In the genomic region with DNA sequence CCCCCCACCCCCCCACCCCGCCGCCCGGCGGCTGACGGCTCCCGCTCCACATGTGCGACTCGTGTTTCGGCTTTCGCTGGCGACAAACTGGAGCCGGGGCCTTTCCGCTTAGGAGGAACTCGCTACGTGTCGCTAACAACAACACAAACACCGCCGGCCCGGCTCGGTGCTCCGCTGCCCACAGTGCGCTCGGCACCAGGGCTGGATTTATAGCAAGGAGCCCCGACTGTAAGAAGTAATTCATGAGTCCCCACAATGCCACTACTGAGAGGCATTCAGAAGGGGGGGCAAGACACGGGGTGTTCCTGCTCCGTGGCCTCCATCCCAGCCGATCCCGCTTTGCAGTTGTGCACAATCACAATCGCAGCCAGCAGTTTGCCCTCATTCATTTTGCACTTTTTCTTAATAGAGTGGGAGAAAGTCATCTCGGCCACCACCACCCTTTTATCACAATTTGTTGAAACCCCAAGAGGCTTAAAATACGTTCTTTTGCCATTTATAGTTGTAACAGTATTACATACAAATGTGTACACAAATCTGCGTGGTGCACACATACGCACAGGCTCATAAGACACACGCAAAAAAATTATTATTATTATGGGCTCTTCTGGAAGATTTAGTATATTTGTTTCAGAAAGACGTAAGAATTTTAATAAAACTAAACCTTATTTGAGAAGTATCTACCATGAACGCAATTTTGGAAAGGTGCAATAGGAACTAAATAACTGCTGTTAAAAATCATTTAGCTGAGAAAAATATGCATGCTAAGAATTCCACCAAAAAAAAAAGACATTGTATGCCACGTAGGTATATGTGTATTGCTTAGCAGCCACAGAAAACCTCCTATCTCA, we compare ENCODE assay signal across 8 cellular contexts. TPM values are rescaled to one million over a fixed set of nuclear protein-coding genes. Genes with fewer than 3 reads are reported as not detected.
DNase-seq lines count a peak whose midpoint lies in the region; ATAC-seq, FAIRE-seq and TF ChIP-seq lines count a peak whose summit lies in the region.

No MANE protein-coding gene starts in this region.

- H3K4me3 ChIP-seq in AG04449 (ENCODE audit: low read depth, low read length) (peak overlapping the region; percentile 38), HepG2 (replicated peaks in 1 of 3; ENCODE audit: insufficient read depth in 1 of 3, low read depth in 2 of 3, low read length in 3 of 3) (no peak overlapping the region), testis (peak overlapping the region; percentile 30 to 33)

- H3K27ac ChIP-seq in HepG2 (ENCODE audit: extremely low read length, insufficient read depth, low read length) (no peak overlapping the region), testis (peak overlapping the region; percentile 70 to 82)

- no peaks in the 10 kb centered on the region for H4K20me1 ChIP-seq in HepG2 (ENCODE audit: insufficient read depth, low read length)

- no TSS peak for BruUV-seq in HepG2 (replicated peaks; lab: Mats Ljungman, UMichigan)

- CTCF ChIA-PET in AG04449 (lab: Yijun Ruan, JAX): no interaction called here
- CTCF ChIA-PET in HepG2 (lab: Yijun Ruan, JAX; ENCODE audit: low intra/inter-chr PET ratio, low total read pairs): no interaction called here

- intact Hi-C loops in HepG2 (cut with micrococcal nuclease; ENCODE audit: unreplicated experiment): no loop called here
- intact Hi-C loops in testis (cut with DNase I; ENCODE audit: low total_unique reads): loop anchor here (5.0 kb wide), 1 partner anchor 51 kb away; no protein-coding TSS in a partner anchor

- no peak overlapping the region for H3K9ac ChIP-seq in HepG2 (ENCODE audit: insufficient read depth, low read depth, low read length)

- in situ Hi-C loops in HepG2 (cut with HindIII; ENCODE audit: extremely low pct_ligation_motif_present, low pct_unique_long_range_greater_than_20kb): no loop called here

- H2AFZ ChIP-seq in HepG2 (ENCODE audit: low read length): no peak overlapping the region

- no peak for TF ChIP-seq RAD21 in HepG2 (CRISPR knock-in tag; IDR thresholded peaks at IDR 0.05)

- H3K4me2 ChIP-seq in HepG2 (ENCODE audit: low read depth, low read length): peak overlapping the region; percentile 53

- ATAC-seq in HG03095 (IDR thresholded peaks at IDR 0.05; ENCODE audit: unreplicated experiment) (peak; percentile 33), HepG2 (peak; percentile 41; the same call in 2 of the 3 replicates)

- no peaks in the 10 kb centered on the region for H3K79me2 ChIP-seq in HepG2 (ENCODE audit: insufficient read depth, low read length)

- H3K9me3 ChIP-seq in HepG2 (ENCODE audit: low read length) (no peaks in the 10 kb centered on the region), testis (no peaks in the 10 kb centered on the region)

- TF ChIP-seq POLR2A in HepG2 (IDR thresholded peaks at IDR 0.05; ENCODE audit: insufficient read depth in 1 of 2, low read depth in 2 of 2, low read length in 2 of 2) (no peak), testis (IDR thresholded peaks at IDR 0.05) (no peak)

- no peak for TF ChIP-seq CTCF in AG04449 (IDR thresholded peaks at IDR 0.05; ENCODE audit: insufficient read depth, low read length, missing control alignments)
- no peak for TF ChIP-seq CTCF in HepG2 (CRISPR knock-in tag; IDR thresholded peaks at IDR 0.05)
- TF ChIP-seq CTCF in testis (IDR thresholded peaks at IDR 0.05): no peak

- WGBS in HepG2 (ENCODE audit: low lambda C conversion rate): 33% methylated on average over 37 of the region's 37 CpGs
- 12 to 13% methylated on average over 14 to 37 of the region's 37 CpGs for WGBS in testis, 2 donors

- no peaks in the 10 kb centered on the region for H3K4me1 ChIP-seq in HepG2 (ENCODE audit: insufficient read depth, low read length)
- peaks cover 11% of the 10 kb centered on the region for H3K4me1 ChIP-seq in testis

- no peak for DNase-seq in AG04449 (ENCODE audit: low read depth, low spot score)
- peak; percentile 54 for DNase-seq in cerebellar cortex (ENCODE audit: low spot score)
- DNase-seq in HepG2 (ENCODE audit: low spot score): no peak
- DNase-seq in testis: peak; percentile 50
- DNase-seq in T1000 (lab: John Stamatoyannopoulos, UW): no peak
- no peak for DNase-seq in cerebellum (ENCODE audit: low spot score)
- DNase-seq in effector CD8-positive, alpha-beta T cell (lab: John Stamatoyannopoulos, UW): no peak

- H3K36me3 ChIP-seq in HepG2 (replicated peaks in 1 of 2; ENCODE audit: control insufficient read depth in 1 of 2, insufficient read depth in 2 of 2, low read length in 2 of 2) (no peaks in the 10 kb centered on the region), testis (ENCODE audit: low read depth, missing control alignments) (no peaks in the 10 kb centered on the region)

- H3K27me3 ChIP-seq in HepG2 (ENCODE audit: control insufficient read depth in 1 of 2, insufficient read depth in 2 of 2, low read length in 2 of 2) (peaks cover 0 to 26% of the 10 kb centered on the region in 2 experiments; a peak in 2 of 5 replicates), testis (no peaks in the 10 kb centered on the region)

- TF ChIP-seq EP300 in HepG2 (IDR thresholded peaks at IDR 0.05; ENCODE audit: low read depth in 2 of 2, low read length in 2 of 2) (no peak), HepG2 (CRISPR knock-in tag; IDR thresholded peaks at IDR 0.05; ENCODE audit: borderline replicate concordance) (no peak)

- POLR2A ChIA-PET in AG04449 (lab: Yijun Ruan, JAX): no interaction called here
- POLR2A ChIA-PET in HepG2 (lab: Yijun Ruan, JAX): no interaction called here

- no peak for FAIRE-seq in HepG2 (lab: Jason Lieb, UNC)

TF ChIP-seq in HepG2, 621 proteins besides CTCF, POLR2A, EP300 and RAD21:
- no peak for TF ChIP-seq SIN3A (IDR thresholded peaks at IDR 0.05; ENCODE audit: borderline replicate concordance, low read depth, low read length)
- TF ChIP-seq CBX2 (IDR thresholded peaks at IDR 0.05; ENCODE audit: low read depth, low read length): peak; percentile 75; the same call in 1 of the 2 replicates
- no peak for TF ChIP-seq CBX2 (CRISPR knock-in tag; IDR thresholded peaks at IDR 0.05; ENCODE audit: low read depth)
- no peak for TF ChIP-seq FIP1L1 (IDR thresholded peaks at IDR 0.05; ENCODE audit: borderline replicate concordance, insufficient read depth, low read depth, low read length)
- TF ChIP-seq, protein P1, sequence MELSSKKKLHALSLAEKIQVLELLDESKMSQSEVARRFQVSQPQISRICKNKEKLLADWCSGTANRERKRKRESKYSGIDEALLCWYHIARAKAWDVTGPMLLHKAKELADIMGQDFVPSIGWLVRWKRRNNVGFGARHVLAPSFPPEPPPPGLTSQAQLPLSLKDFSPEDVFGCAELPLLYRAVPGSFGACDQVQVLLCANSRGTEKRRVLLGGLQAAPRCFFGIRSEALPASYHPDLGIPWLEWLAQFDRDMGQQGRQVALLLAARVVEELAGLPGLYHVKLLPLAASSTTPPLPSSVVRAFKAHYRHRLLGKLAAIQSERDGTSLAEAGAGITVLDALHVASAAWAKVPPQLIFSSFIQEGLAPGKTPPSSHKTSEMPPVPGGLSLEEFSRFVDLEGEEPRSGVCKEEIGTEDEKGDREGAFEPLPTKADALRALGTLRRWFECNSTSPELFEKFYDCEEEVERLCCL (CRISPR knock-in tag; IDR thresholded peaks at IDR 0.05; ENCODE audit: borderline replicate concordance): no peak
TF ChIP-seq in HepG2: peak in this region for 1.

RNA-seq across cellular contexts. Expression of gene EBF1, which starts 48.1 kb away (rescaled TPM):
- total RNA-seq in HepG2 (2016; rRNA removed; fragmentation: Illumina TruSeq; extraction: Trizol): not detected in 2 replicates
- not detected in 2 replicates for total RNA-seq in HepG2 (2016; cell fraction: cytosol; rRNA removed; fragmentation: Illumina TruSeq; extraction: Trizol; ENCODE audit: low read depth)
- total RNA-seq in HepG2 (2016; cell fraction: insoluble cytoplasmic fraction; rRNA removed; fragmentation: Illumina TruSeq; extraction: Trizol): not detected in 2 replicates
- not detected in 2 replicates for total RNA-seq in HepG2 (2016; cell fraction: membrane; rRNA removed; fragmentation: Illumina TruSeq; extraction: Trizol)
- total RNA-seq in HepG2 (2016; cell fraction: nucleus; rRNA removed; fragmentation: Illumina TruSeq; extraction: Trizol): not detected in 2 replicates
- not detected in 2 replicates for polyA plus RNA-seq in HepG2 (2011; rRNA removed)
- not detected in 2 replicates for polyA plus RNA-seq in HepG2 (2011; cell fraction: cytosol; rRNA removed)
- polyA plus RNA-seq in HepG2 (2011; cell fraction: nucleus; rRNA removed): not detected in 2 replicates
- polyA plus RNA-seq in HepG2 (2012): not detected in 2 replicates
- not detected in 2 replicates for polyA plus RNA-seq in HepG2 (2016; cell fraction: cytosol; fragmentation: Illumina TruSeq; extraction: Trizol; ENCODE audit: low read depth)
- polyA plus RNA-seq in HepG2 (2016; cell fraction: insoluble cytoplasmic fraction; fragmentation: Illumina TruSeq; extraction: Trizol; ENCODE audit: low read depth): not detected in 2 replicates
- not detected in 2 replicates for polyA plus RNA-seq in HepG2 (2016; cell fraction: membrane; fragmentation: Illumina TruSeq; extraction: Trizol; ENCODE audit: low read depth)
- polyA plus RNA-seq in HepG2 (2016; cell fraction: nucleus; fragmentation: Illumina TruSeq; extraction: Trizol; ENCODE audit: insufficient read depth, low read depth): not detected in 2 replicates
- 0.14 TPM in 1 of 2 replicates, not detected in the other for polyA minus RNA-seq in HepG2 (2011; rRNA and poly(A)+ RNA removed; ENCODE audit: low replicate concordance)
- not detected in 2 replicates for polyA minus RNA-seq in HepG2 (2011; cell fraction: cytosol; rRNA and poly(A)+ RNA removed)
- polyA minus RNA-seq in HepG2 (2011; cell fraction: nucleus; rRNA and poly(A)+ RNA removed): not detected in 2 replicates
- total RNA-seq in testis: 10 to 100 TPM; 18.8 to 23.5 TPM
- 9.9 TPM for polyA plus RNA-seq in testis (ENCODE audit: insufficient read depth, low read depth, low replicate concordance)
- total RNA-seq in cerebellum: 122 TPM

Comparison
In these comparisons a context has a peak if more than half of its experiments do, and no peak if none do; other contexts are left out.
1. DNase-seq: peak in cerebellar cortex (single experiment) and testis (single experiment); none in AG04449 (single experiment), HepG2 (single experiment), T1000 (single experiment), cerebellum (single experiment) and effector CD8-positive, alpha-beta T cell (single experiment).
2. H3K4me3 ChIP-seq: peak in AG04449 (single experiment) and testis (2 of 2); none in HepG2 (0 of 3).
3. RNA of gene EBF1, which starts 48.1 kb away (total RNA-seq): 122 TPM in cerebellum (single experiment) and 18.8 to 23.5 TPM in testis; not detected in HepG2; every median in the first group is over 10 times any median in the second.